8 cellular contexts compared by ENCODE assay signal in the genomic region with DNA sequence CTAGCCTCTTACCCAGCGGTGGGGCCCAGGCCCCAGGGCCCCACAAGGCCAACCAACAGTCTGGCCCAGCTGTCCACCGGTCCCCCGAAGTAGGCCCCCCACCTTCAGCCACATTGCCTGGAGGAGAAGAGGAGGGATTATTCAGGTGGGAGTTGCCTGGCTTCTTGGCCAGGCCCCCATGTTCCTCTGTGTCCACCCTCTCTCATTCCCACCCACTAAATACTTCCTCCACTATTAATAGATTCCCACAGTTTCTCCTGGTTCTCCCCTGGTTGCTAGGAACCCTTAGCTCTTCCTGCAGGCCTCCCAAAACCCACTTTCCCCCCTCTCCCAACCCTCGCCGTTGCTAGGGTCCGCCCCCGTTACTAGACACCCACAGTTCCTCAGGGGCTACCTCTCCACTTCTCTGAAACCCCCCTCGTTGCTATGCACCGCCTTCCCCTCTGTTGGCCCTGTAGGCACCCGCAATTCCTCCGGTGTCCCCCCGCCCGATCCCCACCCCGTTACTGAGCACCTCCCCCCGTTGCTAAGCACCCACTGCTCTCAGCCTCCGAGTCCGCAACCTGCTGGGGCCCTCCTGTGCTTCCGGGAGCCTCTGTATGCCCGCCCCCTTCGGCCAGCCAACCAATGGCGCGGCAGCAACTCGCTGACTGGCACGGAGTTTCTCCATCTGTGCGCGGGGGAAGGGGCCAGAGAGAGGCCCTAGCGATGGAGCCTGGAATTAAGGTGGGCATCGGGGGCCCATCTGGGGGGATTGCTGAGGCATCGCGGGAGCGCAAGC. TPM values are rescaled to one million over a fixed set of nuclear protein-coding genes. Genes with fewer than 3 reads are reported as not detected.
A peak's percentile ranks its signal among the peaks of the same experiment; 100 is the strongest.
DNase-seq lines count a peak whose midpoint lies in the region; TF ChIP-seq lines count a peak whose summit lies in the region.

No MANE protein-coding gene starts in this region.

- 1% methylated on average over 31 of the region's 31 CpGs for WGBS in testis, 2 donors

- H3K4me3 ChIP-seq in testis: peak overlapping the region; percentile 41 to 73

- peaks cover 27% of the 10 kb centered on the region for H3K4me1 ChIP-seq in testis

- H3K9me3 Mint-ChIP-seq in HFFc6: no peaks in the 10 kb centered on the region
- no peaks in the 10 kb centered on the region for H3K9me3 Mint-ChIP-seq in activated naive CD8-positive, alpha-beta T cell treated with anti-CD3 and anti-CD28 coated beads for 36 hours
- no peaks in the 10 kb centered on the region for H3K9me3 Mint-ChIP-seq in osteocyte (ENCODE audit: unreplicated experiment)

- TF ChIP-seq CTCF in HFFc6 (IDR thresholded peaks at IDR 0.05) (no peak), osteocyte (IDR thresholded peaks at IDR 0.05) (no peak), testis (IDR thresholded peaks at IDR 0.05) (peak in 1 of 3 experiments; percentile 18)

- peak overlapping the region; percentile 92 for H3K4me3 Mint-ChIP-seq in HFFc6
- peak overlapping the region; percentile 92 for H3K4me3 Mint-ChIP-seq in activated naive CD8-positive, alpha-beta T cell treated with anti-CD3 and anti-CD28 coated beads for 36 hours
- peak overlapping the region; percentile 86 for H3K4me3 Mint-ChIP-seq in osteocyte (ENCODE audit: unreplicated experiment)

- intact Hi-C loops in head of caudate nucleus (cut with DNase I): loop anchor here (2.0 kb wide), 1 partner anchor 36 kb away; a partner anchor contains a TSS
- intact Hi-C loops in testis (cut with DNase I; ENCODE audit: low total_unique reads): loop anchor here (5.0 kb wide), 1 partner anchor 52 kb away; no protein-coding TSS in a partner anchor

- H3K27ac Mint-ChIP-seq in HFFc6 (peak overlapping the region; percentile 100), osteocyte (ENCODE audit: unreplicated experiment) (peak overlapping the region; percentile 99)
- H3K27ac Mint-ChIP-seq in activated naive CD8-positive, alpha-beta T cell treated with anti-CD3 and anti-CD28 coated beads for 36 hours: peak overlapping the region; percentile 98

- H3K4me1 Mint-ChIP-seq in HFFc6 (ENCODE audit: low read depth) (peaks cover 37% of the 10 kb centered on the region), osteocyte (ENCODE audit: unreplicated experiment) (peaks cover 43% of the 10 kb centered on the region)
- peaks cover 33% of the 10 kb centered on the region for H3K4me1 Mint-ChIP-seq in activated naive CD8-positive, alpha-beta T cell treated with anti-CD3 and anti-CD28 coated beads for 36 hours

- H3K27ac ChIP-seq in testis: peak overlapping the region; percentile 90 to 98

- no peak for TF ChIP-seq POLR2A in testis (IDR thresholded peaks at IDR 0.05)

- no peaks in the 10 kb centered on the region for H3K27me3 ChIP-seq in testis

- peaks cover 3% of the 10 kb centered on the region for H3K27me3 Mint-ChIP-seq in HFFc6 (ENCODE audit: insufficient read depth)
- no peaks in the 10 kb centered on the region for H3K27me3 Mint-ChIP-seq in activated naive CD8-positive, alpha-beta T cell treated with anti-CD3 and anti-CD28 coated beads for 36 hours
- H3K27me3 Mint-ChIP-seq in osteocyte (ENCODE audit: unreplicated experiment): no peaks in the 10 kb centered on the region

- H3K36me3 ChIP-seq in testis (ENCODE audit: low read depth, missing control alignments): no peaks in the 10 kb centered on the region

- no peaks in the 10 kb centered on the region for H3K9me3 ChIP-seq in testis

- peaks cover 5% of the 10 kb centered on the region; the same call in 1 of the 2 replicates for H3K36me3 Mint-ChIP-seq in HFFc6 (ENCODE audit: low read depth)
- peaks cover 4% of the 10 kb centered on the region for H3K36me3 Mint-ChIP-seq in activated naive CD8-positive, alpha-beta T cell treated with anti-CD3 and anti-CD28 coated beads for 36 hours
- H3K36me3 Mint-ChIP-seq in osteocyte (ENCODE audit: unreplicated experiment): peaks cover 9% of the 10 kb centered on the region

- DNase-seq in GF-D8 (lab: John Stamatoyannopoulos, UW): peak; percentile 64
- DNase-seq in HFFc6: peak; percentile 90
- DNase-seq in NCI-H1092 treated with DMSO at 0.1 percent for 48 hours (lab: John Stamatoyannopoulos, UW): peak; percentile 89
- peak; percentile 83 for DNase-seq in SKM-1 treated with dmso at 0.1 percent for 144 hours (lab: John Stamatoyannopoulos, UW; ENCODE audit: unreplicated experiment)
- DNase-seq in activated naive CD8-positive, alpha-beta T cell treated with anti-CD3 and anti-CD28 coated beads for 36 hours: peak; percentile 93
- peak; percentile 90 to 99 (median 97) for DNase-seq in head of caudate nucleus
- DNase-seq in osteocyte (ENCODE audit: extremely low spot score, unreplicated experiment): peak; percentile 96
- DNase-seq in testis: peak; percentile 97

RNA-seq across cellular contexts. Expression of a gene that starts 2.0 kb away (rescaled TPM):
- 10 to 100 TPM; 19.8 to 28.6 (median 23.6) TPM for total RNA-seq in HFFc6 (2021; fragmentation: NEBNext Ultra II Directional; extraction: Animal tissue kit (Norgen Biotek cat#: 25700))
- 10 to 100 TPM; 18.9 to 25.3 TPM for total RNA-seq in activated naive CD8-positive, alpha-beta T cell treated with anti-CD3 and anti-CD28 coated beads for 36 hours
- total RNA-seq in osteocyte: 33.8 and 42.0 TPM in 2 replicates
- 10 to 100 TPM; 56.6 to 71.7 TPM for total RNA-seq in testis
- 43.8 TPM for polyA plus RNA-seq in testis (ENCODE audit: insufficient read depth, low read depth, low replicate concordance)

RNA-seq across cellular contexts. Expression of a gene that starts 2.2 kb away (rescaled TPM):
- total RNA-seq in HFFc6 (2021; fragmentation: NEBNext Ultra II Directional; extraction: Animal tissue kit (Norgen Biotek cat#: 25700)): 10 to 100 TPM in 4 of 6 experiments, 1 to 10 TPM in 2; 9.2 to 14.9 (median 10.5) TPM
- total RNA-seq in activated naive CD8-positive, alpha-beta T cell treated with anti-CD3 and anti-CD28 coated beads for 36 hours: 1 to 10 TPM; 3.8 to 4.1 TPM
- total RNA-seq in osteocyte (10.9 and 12.0 TPM in 2 replicates), testis (10 to 100 TPM; 19.2 to 20.8 TPM)
- 11.6 TPM for polyA plus RNA-seq in testis (ENCODE audit: insufficient read depth, low read depth, low replicate concordance)

RNA-seq across cellular contexts. Expression of a gene that starts 24.3 kb away (rescaled TPM):
- total RNA-seq in HFFc6 (2021; fragmentation: NEBNext Ultra II Directional; extraction: Animal tissue kit (Norgen Biotek cat#: 25700)): 10 to 100 TPM; 49.1 to 58.3 (median 53.6) TPM
- 10 to 100 TPM; 13.4 to 14.9 TPM for total RNA-seq in activated naive CD8-positive, alpha-beta T cell treated with anti-CD3 and anti-CD28 coated beads for 36 hours
- 63.2 and 67.1 TPM in 2 replicates for total RNA-seq in osteocyte
- 10 to 100 TPM; 42.7 to 52.1 TPM for total RNA-seq in testis
- 19.9 TPM for polyA plus RNA-seq in testis (ENCODE audit: insufficient read depth, low read depth, low replicate concordance)

RNA-seq across cellular contexts. Expression of a gene that starts 35.6 kb away (rescaled TPM):
- total RNA-seq in HFFc6 (2021; fragmentation: NEBNext Ultra II Directional; extraction: Animal tissue kit (Norgen Biotek cat#: 25700)): 1 to 10 TPM; 6.7 to 8.5 (median 7.5) TPM
- total RNA-seq in activated naive CD8-positive, alpha-beta T cell treated with anti-CD3 and anti-CD28 coated beads for 36 hours: 10 to 100 TPM; 13.8 to 15.6 TPM
- total RNA-seq in osteocyte: 14.6 and 17.0 TPM in 2 replicates
- 10 to 100 TPM; 17.7 to 21.5 TPM for total RNA-seq in testis
- polyA plus RNA-seq in testis (ENCODE audit: insufficient read depth, low read depth, low replicate concordance): 14.8 TPM

RNA-seq across cellular contexts. Expression of a gene that starts 36.3 kb away (rescaled TPM):
- 100 to 1,000 TPM in 4 of 6 experiments, 10 to 100 TPM in 2; 87.8 to 120 (median 104) TPM for total RNA-seq in HFFc6 (2021; fragmentation: NEBNext Ultra II Directional; extraction: Animal tissue kit (Norgen Biotek cat#: 25700))
- 100 to 1,000 TPM; 237 to 252 TPM for total RNA-seq in activated naive CD8-positive, alpha-beta T cell treated with anti-CD3 and anti-CD28 coated beads for 36 hours
- total RNA-seq in osteocyte (48.0 and 53.2 TPM in 2 replicates), testis (10 to 100 TPM; 89.8 to 91.5 TPM)
- 67.8 TPM for polyA plus RNA-seq in testis (ENCODE audit: insufficient read depth, low read depth, low replicate concordance)

Comparison
In these comparisons a context has a peak if more than half of its experiments do, and no peak if none do; other contexts are left out.
1. Peak in every context shown above with its lines: DNase-seq, H3K4me3 ChIP-seq and H3K27ac ChIP-seq.